In the genomic region with DNA sequence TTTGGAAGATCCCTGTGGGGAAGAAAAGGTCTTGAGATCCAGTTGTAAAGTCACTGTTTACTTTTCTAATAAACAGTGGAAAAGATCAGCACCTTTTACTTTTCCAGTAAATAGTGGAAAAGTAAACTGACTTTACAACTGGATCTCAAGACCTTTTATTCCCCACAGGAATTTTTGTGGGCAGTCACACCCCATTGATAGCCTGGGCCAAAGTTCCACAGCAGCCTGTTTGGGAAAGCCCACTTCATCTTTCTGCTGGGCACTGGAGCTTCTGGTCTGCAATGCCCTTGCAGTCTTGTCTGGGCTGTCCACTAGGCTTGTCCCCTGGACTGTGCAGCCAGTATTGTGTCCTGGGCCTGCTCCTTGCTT, we compare ENCODE assay signal across 23 cellular contexts. TPM values are rescaled to one million over a fixed set of nuclear protein-coding genes. Genes with fewer than 3 reads are reported as not detected.
"Had no signal": no experiment of that assay in that cellular context is flagged by ENCODE, and none has a peak within 500 bp of the region (broad histone marks: within the 10 kb centered on the region; RNA-seq: fewer than 3 reads in every experiment).

No MANE protein-coding gene starts in this region.

- H3K4me1 Mint-ChIP-seq: activated CD4-positive, alpha-beta T cell treated with anti-CD3 and anti-CD28 coated beads, Interleukin-2, amount 10 ng/mL, durations not matched to agents 24 days and 14 days; activated T-helper 17 cell treated with anti-CD3 and anti-CD28 coated beads, Interleukin-2, amount 50 U/mL, for 72 hours; central memory CD8-positive, alpha-beta T cell; endodermal cell had no signal

- H3K27ac ChIP-seq: gastrocnemius medialis, parathyroid adenoma, spleen, tibial nerve, VCaP had no signal

- H3K27ac Mint-ChIP-seq: activated CD4-positive, alpha-beta memory T cell treated with anti-CD3 and anti-CD28 coated beads for 36 hours; activated CD4-positive, alpha-beta T cell treated with anti-CD3 and anti-CD28 coated beads, Interleukin-2, amount 10 ng/mL, durations not matched to agents 24 days and 14 days; activated naive CD8-positive, alpha-beta T cell; activated T-helper 17 cell treated with anti-CD3 and anti-CD28 coated beads, Interleukin-2, amount 50 U/mL, for 72 hours; dendritic cell treated with granulocyte-macrophage colony-stimulating factor and Interleukin-4, amounts not matched to agents 40 ng/mL and 50 ng/mL, for 4 days; endodermal cell; naive thymus-derived CD8-positive, alpha-beta T cell; T-helper 1 cell treated with Interleukin-12 subunit alpha and Interleukin-12 subunit beta and Interleukin-4 antibody, amounts not matched to agents 30 μg/mL and 1 μg/mL, for 36 hours had no signal

- H3K4me3 ChIP-seq: gastrocnemius medialis, spleen, tibial nerve had no signal

- H3K4me3 Mint-ChIP-seq: activated CD4-positive, alpha-beta memory T cell treated with anti-CD3 and anti-CD28 coated beads for 36 hours; activated CD4-positive, alpha-beta T cell treated with anti-CD3 and anti-CD28 coated beads, Interleukin-2, amount 10 ng/mL, durations not matched to agents 24 days and 14 days; activated naive CD8-positive, alpha-beta T cell; activated T-cell treated with anti-CD3 and anti-CD28 coated beads, Interleukin-2, amount 50 U/mL, for 4 hours; activated T-helper 17 cell treated with anti-CD3 and anti-CD28 coated beads, Interleukin-2, amount 50 U/mL, for 72 hours; central memory CD8-positive, alpha-beta T cell; dendritic cell treated with granulocyte-macrophage colony-stimulating factor and Interleukin-4, amounts not matched to agents 40 ng/mL and 50 ng/mL, for 4 days; endodermal cell; naive thymus-derived CD8-positive, alpha-beta T cell; neural crest cell; T-helper 1 cell treated with Interleukin-12 subunit alpha and Interleukin-12 subunit beta and Interleukin-4 antibody, amounts not matched to agents 30 μg/mL and 1 μg/mL, for 36 hours had no signal

- H3K9me3 Mint-ChIP-seq: activated CD4-positive, alpha-beta T cell treated with anti-CD3 and anti-CD28 coated beads, Interleukin-2, amount 10 ng/mL, durations not matched to agents 24 days and 14 days; dendritic cell treated with granulocyte-macrophage colony-stimulating factor and Interleukin-4, amounts not matched to agents 40 ng/mL and 50 ng/mL, for 4 days had no signal

- H3K27me3 ChIP-seq: gastrocnemius medialis, spleen, tibial nerve had no signal

- H3K27me3 Mint-ChIP-seq: activated CD4-positive, alpha-beta memory T cell treated with anti-CD3 and anti-CD28 coated beads for 36 hours; activated CD4-positive, alpha-beta T cell treated with anti-CD3 and anti-CD28 coated beads, Interleukin-2, amount 10 ng/mL, durations not matched to agents 24 days and 14 days; activated naive CD8-positive, alpha-beta T cell; central memory CD8-positive, alpha-beta T cell; dendritic cell treated with granulocyte-macrophage colony-stimulating factor and Interleukin-4, amounts not matched to agents 40 ng/mL and 50 ng/mL, for 4 days had no signal

- H3K36me3 Mint-ChIP-seq: activated CD4-positive, alpha-beta memory T cell treated with anti-CD3 and anti-CD28 coated beads for 36 hours; activated naive CD8-positive, alpha-beta T cell; naive thymus-derived CD8-positive, alpha-beta T cell had no signal

- DNase-seq: activated CD4-positive, alpha-beta memory T cell treated with anti-CD3 and anti-CD28 coated beads for 36 hours; activated CD4-positive, alpha-beta T cell treated with anti-CD3 and anti-CD28 coated beads, Interleukin-2, amount 10 ng/mL, durations not matched to agents 24 days and 14 days; activated T-cell treated with anti-CD3 and anti-CD28 coated beads, Interleukin-2, amount 50 U/mL, for 4 hours; anterior cingulate cortex; endodermal cell; gastrocnemius medialis; glutamatergic neuron; left ventricle myocardium superior; naive thymus-derived CD8-positive, alpha-beta T cell; nucleus accumbens; right cardiac atrium; spleen; stimulated activated naive CD4-positive, alpha-beta T cell treated with Interleukin-2 at 50 U/mL for 16 hours; T-helper 9 cell had no signal

- H3K4me1 ChIP-seq: gastrocnemius medialis, parathyroid adenoma, spleen had no signal

- H3K36me3 ChIP-seq: gastrocnemius medialis, spleen, tibial nerve had no signal

- H3K9me3 ChIP-seq: gastrocnemius medialis had no signal

- H3K79me2 ChIP-seq: parathyroid adenoma had no signal

- H2AFZ ChIP-seq: parathyroid adenoma had no signal

- H3K9ac ChIP-seq: parathyroid adenoma had no signal

RNA-seq across cellular contexts. Expression of a gene that starts 50.2 kb away (rescaled TPM):
- total RNA-seq: naive thymus-derived CD8-positive, alpha-beta T cell had no signal
